In the genomic region with DNA sequence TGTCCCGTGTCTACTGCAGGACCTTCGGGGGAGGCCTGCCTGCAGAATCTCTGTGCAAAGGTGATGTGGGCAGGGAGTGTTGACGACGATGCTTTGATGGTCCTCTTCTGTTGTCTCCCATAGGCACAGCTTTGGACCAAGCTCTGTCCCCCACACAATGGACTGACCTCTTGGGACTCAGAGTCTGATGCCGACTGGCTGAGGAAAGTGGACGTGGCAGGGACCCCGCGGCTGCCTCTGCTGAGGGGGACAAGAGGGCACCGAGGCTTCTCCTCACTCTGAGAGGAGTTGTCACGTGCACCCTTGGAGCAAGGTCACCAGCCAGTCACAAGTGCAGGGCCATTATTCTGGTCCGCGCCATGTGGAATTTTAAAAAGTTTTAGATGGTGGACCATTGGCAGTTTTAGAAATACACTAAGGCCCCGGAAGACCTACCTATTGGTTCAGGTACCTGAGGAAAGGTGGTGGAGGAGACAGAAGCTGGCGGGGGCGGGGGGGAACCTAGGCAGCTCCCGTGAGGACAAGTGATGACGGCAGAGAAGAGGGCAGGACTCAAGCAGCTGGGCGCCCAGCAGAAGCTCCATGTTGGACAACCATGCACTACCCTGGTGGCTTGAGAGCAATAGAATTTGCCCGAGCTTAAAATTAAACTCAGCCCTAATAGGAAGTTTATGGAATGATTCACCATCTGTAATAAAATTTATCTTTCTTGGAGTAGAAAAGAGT, we compare ENCODE assay signal across 19 cellular contexts.
DNase-seq lines count a peak whose midpoint lies in the region; ATAC-seq and TF ChIP-seq lines count a peak whose summit lies in the region.
"Had no signal": no experiment of that assay in that cellular context is flagged by ENCODE, and none has a peak within 500 bp of the region (broad histone marks: within the 10 kb centered on the region; RNA-seq: fewer than 3 reads in every experiment).

No MANE protein-coding gene starts in this region.

- no peak overlapping the region for H3K4me3 Mint-ChIP-seq in activated naive CD8-positive, alpha-beta T cell treated with anti-CD3 and anti-CD28 coated beads, Interleukin-2, amount 10 ng/mL, durations not matched to agents 7 days and 5 days
- no peak overlapping the region for H3K4me3 Mint-ChIP-seq in activated naive CD8-positive, alpha-beta T cell treated with anti-CD3 and anti-CD28 coated beads for 36 hours
- H3K4me3 Mint-ChIP-seq in chondrocyte (ENCODE audit: unreplicated experiment) (no peak overlapping the region), type B pancreatic cell (no peak overlapping the region)
- no peak overlapping the region for H3K4me3 Mint-ChIP-seq in effector memory CD8-positive, alpha-beta T cell
- H3K4me3 Mint-ChIP-seq: CD4-positive, alpha-beta memory T cell had no signal

- intact Hi-C loops in posterior vena cava (cut with DNase I): no loop called here

- H3K9me3 Mint-ChIP-seq in activated naive CD8-positive, alpha-beta T cell treated with anti-CD3 and anti-CD28 coated beads, Interleukin-2, amount 10 ng/mL, durations not matched to agents 7 days and 5 days: peaks cover 2% of the 10 kb centered on the region
- H3K9me3 Mint-ChIP-seq in activated naive CD8-positive, alpha-beta T cell treated with anti-CD3 and anti-CD28 coated beads for 36 hours: no peaks in the 10 kb centered on the region
- peaks cover 35% of the 10 kb centered on the region for H3K9me3 Mint-ChIP-seq in chondrocyte (ENCODE audit: low read depth)
- no peaks in the 10 kb centered on the region for H3K9me3 Mint-ChIP-seq in type B pancreatic cell
- H3K9me3 Mint-ChIP-seq in effector memory CD8-positive, alpha-beta T cell: peaks cover 0 to 3% of the 10 kb centered on the region in 2 donors

- H3K27me3 Mint-ChIP-seq in activated naive CD8-positive, alpha-beta T cell treated with anti-CD3 and anti-CD28 coated beads, Interleukin-2, amount 10 ng/mL, durations not matched to agents 7 days and 5 days: no peaks in the 10 kb centered on the region
- peaks cover 3% of the 10 kb centered on the region for H3K27me3 Mint-ChIP-seq in activated naive CD8-positive, alpha-beta T cell treated with anti-CD3 and anti-CD28 coated beads for 36 hours
- H3K27me3 Mint-ChIP-seq in chondrocyte (ENCODE audit: low read depth): no peaks in the 10 kb centered on the region
- H3K27me3 Mint-ChIP-seq in type B pancreatic cell: no peaks in the 10 kb centered on the region
- peaks cover 10 to 13% of the 10 kb centered on the region in 2 donors for H3K27me3 Mint-ChIP-seq in effector memory CD8-positive, alpha-beta T cell

- no peak overlapping the region for H3K27ac Mint-ChIP-seq in activated naive CD8-positive, alpha-beta T cell treated with anti-CD3 and anti-CD28 coated beads, Interleukin-2, amount 10 ng/mL, durations not matched to agents 7 days and 5 days
- H3K27ac Mint-ChIP-seq in activated naive CD8-positive, alpha-beta T cell treated with anti-CD3 and anti-CD28 coated beads for 36 hours: no peak overlapping the region
- H3K27ac Mint-ChIP-seq in chondrocyte (ENCODE audit: unreplicated experiment): no peak overlapping the region
- no peak overlapping the region for H3K27ac Mint-ChIP-seq in type B pancreatic cell
- H3K27ac Mint-ChIP-seq in effector memory CD8-positive, alpha-beta T cell: no peak overlapping the region
- H3K27ac Mint-ChIP-seq: CD4-positive, alpha-beta memory T cell had no signal

- POLR2A ChIA-PET in activated naive CD8-positive, alpha-beta T cell treated with anti-CD3 and anti-CD28 coated beads, Interleukin-2, amount 10 ng/mL, durations not matched to agents 7 days and 5 days (lab: Charles Lee): no interaction called here

- H3K4me1 Mint-ChIP-seq in activated naive CD8-positive, alpha-beta T cell treated with anti-CD3 and anti-CD28 coated beads, Interleukin-2, amount 10 ng/mL, durations not matched to agents 7 days and 5 days: no peaks in the 10 kb centered on the region
- H3K4me1 Mint-ChIP-seq in activated naive CD8-positive, alpha-beta T cell treated with anti-CD3 and anti-CD28 coated beads for 36 hours: no peaks in the 10 kb centered on the region
- no peaks in the 10 kb centered on the region for H3K4me1 Mint-ChIP-seq in chondrocyte (ENCODE audit: low read depth)
- H3K4me1 Mint-ChIP-seq in type B pancreatic cell (ENCODE audit: unreplicated experiment): peaks cover 6% of the 10 kb centered on the region
- H3K4me1 Mint-ChIP-seq in effector memory CD8-positive, alpha-beta T cell (ENCODE audit: low read depth in 2 of 2): no peaks in the 10 kb centered on the region
- H3K4me1 Mint-ChIP-seq: CD4-positive, alpha-beta memory T cell had no signal

- no peak for ATAC-seq in activated naive CD8-positive, alpha-beta T cell treated with anti-CD3 and anti-CD28 coated beads, Interleukin-2, amount 10 ng/mL, durations not matched to agents 7 days and 5 days (ENCODE audit: low read depth)
- no peak for ATAC-seq in effector memory CD8-positive, alpha-beta T cell (replicated peaks)
- ATAC-seq: Panc1 had no signal

- DNase-seq in activated naive CD8-positive, alpha-beta T cell treated with anti-CD3 and anti-CD28 coated beads, Interleukin-2, amount 10 ng/mL, durations not matched to agents 7 days and 5 days: peak; percentile 4
- no peak for DNase-seq in activated naive CD8-positive, alpha-beta T cell treated with anti-CD3 and anti-CD28 coated beads for 36 hours
- DNase-seq in chondrocyte (ENCODE audit: low spot score): peak; percentile 65
- peak; percentile 76 for DNase-seq in posterior vena cava (ENCODE audit: low spot score)
- peak; percentile 44 for DNase-seq in type B pancreatic cell (ENCODE audit: extremely low spot score, unreplicated experiment)
- no peak for DNase-seq in T-helper 1 cell
- DNase-seq in DMS153 treated with DMSO at 0.1 percent for 48 hours (lab: John Stamatoyannopoulos, UW; ENCODE audit: unreplicated experiment): no peak
- DNase-seq in effector memory CD8-positive, alpha-beta T cell: no peak
- DNase-seq: CD4-positive, alpha-beta memory T cell; COR-L47; GM23248; NCI-H1048; NCI-H1417; NCI-H1694; NCI-H2029 treated with DMSO at 0.1 percent for 48 hours; NCI-H446 treated with DMSO at 0.1 percent for 48 hours; NCI-H526 treated with DMSO at 0.1 percent for 48 hours; SHP77 treated with DMSO at 0.1 percent for 48 hours had no signal

- no peaks in the 10 kb centered on the region for H3K36me3 Mint-ChIP-seq in activated naive CD8-positive, alpha-beta T cell treated with anti-CD3 and anti-CD28 coated beads, Interleukin-2, amount 10 ng/mL, durations not matched to agents 7 days and 5 days
- H3K36me3 Mint-ChIP-seq in activated naive CD8-positive, alpha-beta T cell treated with anti-CD3 and anti-CD28 coated beads for 36 hours: no peaks in the 10 kb centered on the region
- no peaks in the 10 kb centered on the region for H3K36me3 Mint-ChIP-seq in chondrocyte (ENCODE audit: low read depth)
- no peaks in the 10 kb centered on the region for H3K36me3 Mint-ChIP-seq in type B pancreatic cell
- no peaks in the 10 kb centered on the region for H3K36me3 Mint-ChIP-seq in effector memory CD8-positive, alpha-beta T cell (ENCODE audit: insufficient read depth)
- H3K36me3 Mint-ChIP-seq: CD4-positive, alpha-beta memory T cell had no signal

- TF ChIP-seq CTCF in chondrocyte (IDR thresholded peaks at IDR 0.05) (no peak), type B pancreatic cell (conservative IDR thresholded peaks at IDR 0.05) (no peak)

Comparison
In these comparisons a context has a peak if more than half of its experiments do, and no peak if none do; other contexts are left out.
1. DNase-seq: peak in activated naive CD8-positive, alpha-beta T cell treated with anti-CD3 and anti-CD28 coated beads, Interleukin-2, amount 10 ng/mL, durations not matched to agents 7 days and 5 days (single experiment), chondrocyte (single experiment), posterior vena cava (single experiment) and type B pancreatic cell (single experiment); none in activated naive CD8-positive, alpha-beta T cell treated with anti-CD3 and anti-CD28 coated beads for 36 hours (single experiment), T-helper 1 cell (0 of 5), DMS153 treated with DMSO at 0.1 percent for 48 hours (single experiment) and effector memory CD8-positive, alpha-beta T cell (0 of 3).